In the genomic region with DNA sequence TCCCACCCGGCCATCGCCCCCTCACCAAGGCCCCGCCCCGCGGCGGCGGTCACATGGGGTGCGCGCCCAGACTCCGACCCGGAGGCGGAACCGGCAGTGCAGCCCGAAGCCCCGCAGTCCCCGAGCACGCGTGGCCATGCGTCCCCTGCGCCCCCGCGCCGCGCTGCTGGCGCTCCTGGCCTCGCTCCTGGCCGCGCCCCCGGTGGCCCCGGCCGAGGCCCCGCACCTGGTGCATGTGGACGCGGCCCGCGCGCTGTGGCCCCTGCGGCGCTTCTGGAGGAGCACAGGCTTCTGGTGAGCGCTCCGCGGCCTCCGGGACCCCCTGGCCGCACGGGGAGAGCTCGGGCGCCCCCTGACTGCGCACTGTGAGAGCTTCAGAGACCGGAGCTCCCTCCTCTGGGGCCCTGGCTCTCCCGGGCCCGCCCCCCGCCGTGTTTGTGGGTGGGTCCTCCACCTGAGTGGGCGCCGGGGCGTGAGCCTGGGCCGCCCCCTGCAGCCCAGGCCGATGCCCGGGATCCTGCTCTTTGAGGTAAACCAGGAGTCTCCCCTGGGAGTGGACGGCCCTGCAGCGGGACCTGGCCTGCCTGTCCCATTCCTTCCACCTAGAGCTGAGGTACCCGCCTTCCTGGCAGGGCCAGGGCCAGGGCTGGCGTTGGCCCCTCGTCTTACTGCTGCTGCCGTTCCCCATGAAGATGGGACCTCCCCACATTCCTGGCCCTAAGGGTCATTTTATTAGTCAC, we compare ENCODE assay signal across 8 cellular contexts. TPM values are rescaled to one million over a fixed set of nuclear protein-coding genes. Genes with fewer than 3 reads are reported as not detected.
DNase-seq lines count a peak whose midpoint lies in the region; ATAC-seq and TF ChIP-seq lines count a peak whose summit lies in the region.

A gene (plus strand): TSS at position 96 of the 740 bp plus-strand sequence. CDS start 41 bp downstream, at position 137.

- intact Hi-C loops in IMR-90 (cut with micrococcal nuclease) (no loop called here), heart left ventricle (cut with DNase I) (loop anchor here in 4 of 10 donors (5.0 to 10.0 kb wide), 4 partner anchors 55 to 245 kb away; a partner anchor contains a TSS), posterior cingulate gyrus (cut with DNase I) (loop anchor here (10.0 kb wide), 1 partner anchor 242 kb away; no protein-coding TSS in a partner anchor), upper lobe of right lung (cut with DNase I) (no loop called here)

- no peaks in the 10 kb centered on the region for H3K9me3 Mint-ChIP-seq in activated naive CD8-positive, alpha-beta T cell treated with anti-CD3 and anti-CD28 coated beads, Interleukin-2, amount 10 ng/mL, durations not matched to agents 7 days and 5 days

- ATAC-seq in GM21423 (IDR thresholded peaks at IDR 0.05; ENCODE audit: unreplicated experiment) (peak; percentile 68), IMR-90 (ENCODE audit: low read depth) (peak; percentile 88), heart left ventricle (peak; percentile 55 to 90 (median 86)), upper lobe of right lung (peak; percentile 91)
- ATAC-seq in activated naive CD8-positive, alpha-beta T cell treated with anti-CD3 and anti-CD28 coated beads, Interleukin-2, amount 10 ng/mL, durations not matched to agents 7 days and 5 days (ENCODE audit: low read depth) = peak; percentile 86

- peak within 1 kb of the TSS; percentile 91 for H3K18ac ChIP-seq in IMR-90 (ENCODE audit: low read depth, low read length)

- H3K36me3 ChIP-seq in IMR-90 (ENCODE audit: control insufficient read depth, insufficient read depth, low read length) (peaks cover 9% of the 10 kb centered on the region; the same call in 1 of the 2 replicates), heart left ventricle (peaks cover 0 to 19% (median 0%) of the 10 kb centered on the region in 9 donors), upper lobe of right lung (no peaks in the 10 kb centered on the region)

- peak within 1 kb of the TSS; percentile 94 for H3K9ac ChIP-seq in IMR-90 (ENCODE audit: low read depth, low read length)

- BruUV-seq in IMR-90 (replicated peaks; lab: Mats Ljungman, UMichigan) = no TSS peak

- peak within 1 kb of the TSS; percentile 81 for H3K27ac ChIP-seq in IMR-90 (ENCODE audit: insufficient read depth, low read length)
- peak within 1 kb of the TSS in 10 of 12 donors; percentile 33 to 76 (median 55) for H3K27ac ChIP-seq in heart left ventricle
- H3K27ac ChIP-seq in upper lobe of right lung = peak within 1 kb of the TSS; percentile 76

- peaks cover 5 to 34% of the 10 kb centered on the region in 2 experiments; a peak in 1 of 4 replicates for H3K79me1 ChIP-seq in IMR-90 (ENCODE audit: low read depth in 1 of 2, low read length in 2 of 2)

- peak within 1 kb of the TSS; percentile 91 for H4K5ac ChIP-seq in IMR-90 (ENCODE audit: low read depth, low read length)

- H3K14ac ChIP-seq in IMR-90 (replicated peaks; ENCODE audit: low read depth, low read length) = peak within 1 kb of the TSS; percentile 93

- H2AK5ac ChIP-seq in IMR-90 (ENCODE audit: low read depth, low read length) = peak within 1 kb of the TSS; percentile 48; the same call in 1 of the 2 replicates

- H3K4me2 ChIP-seq in IMR-90 (ENCODE audit: low read depth, low read length) = peak within 1 kb of the TSS; percentile 95

- H2BK20ac ChIP-seq in IMR-90 (ENCODE audit: low read depth, low read length) = no peak within 1 kb of the TSS

- H3K56ac ChIP-seq in IMR-90 (ENCODE audit: extremely low read depth, insufficient read depth, low read length) = peak within 1 kb of the TSS; percentile 42; the same call in 1 of the 2 replicates

- H2AFZ ChIP-seq in IMR-90 (replicated peaks; ENCODE audit: low read length, poor library complexity) = peak within 1 kb of the TSS; percentile 96

- peaks cover 12% of the 10 kb centered on the region for H3K4me1 Mint-ChIP-seq in activated naive CD8-positive, alpha-beta T cell treated with anti-CD3 and anti-CD28 coated beads, Interleukin-2, amount 10 ng/mL, durations not matched to agents 7 days and 5 days

- no peak within 1 kb of the TSS for H2BK120ac ChIP-seq in IMR-90 (ENCODE audit: low read depth, low read length)

- peak within 1 kb of the TSS; percentile 95 for H3K4me3 Mint-ChIP-seq in activated naive CD8-positive, alpha-beta T cell treated with anti-CD3 and anti-CD28 coated beads, Interleukin-2, amount 10 ng/mL, durations not matched to agents 7 days and 5 days

- H3K36me3 Mint-ChIP-seq in activated naive CD8-positive, alpha-beta T cell treated with anti-CD3 and anti-CD28 coated beads, Interleukin-2, amount 10 ng/mL, durations not matched to agents 7 days and 5 days = no peaks in the 10 kb centered on the region

- peak within 1 kb of the TSS; percentile 90 for H3K27ac Mint-ChIP-seq in activated naive CD8-positive, alpha-beta T cell treated with anti-CD3 and anti-CD28 coated beads, Interleukin-2, amount 10 ng/mL, durations not matched to agents 7 days and 5 days

- peak within 1 kb of the TSS; percentile 82 for H2BK5ac ChIP-seq in IMR-90 (ENCODE audit: low read depth, low read length, poor library complexity, severe bottlenecking)

- H3K23ac ChIP-seq in IMR-90 (ENCODE audit: low read depth, low read length) = peak within 1 kb of the TSS; percentile 94

- no peaks in the 10 kb centered on the region; the same call in 1 of the 2 replicates for H4K20me1 ChIP-seq in IMR-90 (ENCODE audit: insufficient read depth, low read length)

- no peaks in the 10 kb centered on the region; the same call in 1 of the 2 replicates for H3K9me1 ChIP-seq in IMR-90 (ENCODE audit: insufficient read depth, low read length)

- TF ChIP-seq POLR2A in IMR-90 (IDR thresholded peaks at IDR 0.05; ENCODE audit: low read depth, low read length) (0 out of 2 replicates have a peak, but pooled peaks have one; percentile 6), heart left ventricle (IDR thresholded peaks at IDR 0.05) (peak in 1 of 2 donors; percentile 34)

- peak; percentile 52 for TF ChIP-seq CTCF in IMR-90 (conservative IDR thresholded peaks at IDR 0.05; ENCODE audit: low read depth, low read length)
- TF ChIP-seq CTCF in heart left ventricle (IDR thresholded peaks at IDR 0.05) = peak; percentile 15 to 59 (median 43)
- TF ChIP-seq CTCF in upper lobe of right lung (IDR thresholded peaks at IDR 0.05) = peak; percentile 54

- dilution Hi-C loops in IMR-90 (cut with HindIII; ENCODE audit: low sequenced_read_pairs, unreplicated experiment) = no loop called here

- peak within 1 kb of the TSS; percentile 34 to 86 for H4K8ac ChIP-seq in IMR-90 (ENCODE audit: low read depth in 2 of 2, low read length in 2 of 2)

- DNase-seq in DMS53 (lab: John Stamatoyannopoulos, UW) (peak; percentile 87), IMR-90 (peak; percentile 53), T follicular helper cell (ENCODE audit: low read depth) (peak; percentile 79), heart left ventricle (peak; percentile 83 to 90 (median 85)), posterior cingulate gyrus (peak; percentile 80 to 98 (median 88)), upper lobe of right lung (peak; percentile 95)
- peak; percentile 90 for DNase-seq in activated naive CD8-positive, alpha-beta T cell treated with anti-CD3 and anti-CD28 coated beads, Interleukin-2, amount 10 ng/mL, durations not matched to agents 7 days and 5 days

- peak; percentile 46; the same call in 1 of the 2 replicates for TF ChIP-seq RAD21 in IMR-90 (IDR thresholded peaks at IDR 0.05; ENCODE audit: low read length)

- peak within 1 kb of the TSS; percentile 29 for H3K4ac ChIP-seq in IMR-90 (ENCODE audit: low read depth, low read length)

- 1% methylated on average over 34 of the region's 65 CpGs; no CpG with 5 or more reads in 1 of the 2 experiments for WGBS in IMR-90 (ENCODE audit: extremely low coverage in 2 of 2, insufficient read length in 1 of 2), 2 experiments
- 1 to 3% (median 2%) methylated on average over 4 to 65 of the region's 65 CpGs for WGBS in heart left ventricle, 4 donors

- peak within 1 kb of the TSS; percentile 72 for H4K91ac ChIP-seq in IMR-90 (ENCODE audit: insufficient read depth, low read depth, low read length)

- H2BK15ac ChIP-seq in IMR-90 (ENCODE audit: low read depth, low read length) = no peak within 1 kb of the TSS; the same call in 2 of the 3 replicates

- H3K4me3 ChIP-seq in IMR-90 (ENCODE audit: insufficient read depth, low read depth, low read length) (peak within 1 kb of the TSS; percentile 93), heart left ventricle (peak within 1 kb of the TSS; percentile 60 to 93 (median 73)), upper lobe of right lung (peak within 1 kb of the TSS; percentile 69)

- H3K4me1 ChIP-seq in IMR-90 (ENCODE audit: control insufficient read depth, insufficient read depth, low read length) (peaks cover 7% of the 10 kb centered on the region; the same call in 1 of the 2 replicates), heart left ventricle (peaks cover 0 to 34% (median 18%) of the 10 kb centered on the region in 12 donors), upper lobe of right lung (peaks cover 26% of the 10 kb centered on the region)

- peak within 1 kb of the TSS; percentile 69 for H2AK9ac ChIP-seq in IMR-90 (replicated peaks; ENCODE audit: low read depth, low read length, poor library complexity)

- H3K27me3 ChIP-seq in IMR-90 (ENCODE audit: control insufficient read depth, insufficient read depth, low read length) (no peaks in the 10 kb centered on the region), heart left ventricle (no peaks in the 10 kb centered on the region), upper lobe of right lung (no peaks in the 10 kb centered on the region)

- H3K9me3 ChIP-seq in IMR-90 (ENCODE audit: control insufficient read depth, insufficient read depth, low read length) = no peaks in the 10 kb centered on the region
- H3K9me3 ChIP-seq in heart left ventricle = no peaks in the 10 kb centered on the region
- H3K9me3 ChIP-seq in upper lobe of right lung = no peaks in the 10 kb centered on the region

- H3K27me3 Mint-ChIP-seq in activated naive CD8-positive, alpha-beta T cell treated with anti-CD3 and anti-CD28 coated beads, Interleukin-2, amount 10 ng/mL, durations not matched to agents 7 days and 5 days = no peaks in the 10 kb centered on the region

- POLR2A ChIA-PET in IMR-90 (lab: Charles Lee; ENCODE audit: unreplicated experiment) = interaction anchor here (0.5 to 0.6 kb wide), 2 partner anchors 17 to 142 kb away, joined by 3 read pairs; no protein-coding TSS in a partner anchor
- POLR2A ChIA-PET in activated naive CD8-positive, alpha-beta T cell treated with anti-CD3 and anti-CD28 coated beads, Interleukin-2, amount 10 ng/mL, durations not matched to agents 7 days and 5 days (lab: Charles Lee) = interaction anchor here (0.8 to 2.0 kb wide), 8 partner anchors 22 to 245 kb away, joined by 3 to 8 read pairs (median 5); a partner anchor contains a TSS

- CTCF ChIA-PET in IMR-90 (lab: Yijun Ruan, JAX) = interaction anchor here (0.5 kb wide), 1 partner anchor 57 kb away, joined by 4 read pairs; no protein-coding TSS in a partner anchor

- in situ Hi-C loops in IMR-90 (cut with MboI; ENCODE audit: low sequenced_read_pairs) = no loop called here

RNA-seq across cellular contexts. Expression of the gene that starts here (rescaled TPM):
- total RNA-seq in IMR-90 (2012; rRNA removed) (0.72 and 1.7 TPM in 2 replicates), heart left ventricle (10 to 100 TPM in 3 of 9 donors, 1 to 10 TPM in 6; 5.0 to 17.4 (median 6.9) TPM), upper lobe of right lung (49.2 TPM)
- polyA plus RNA-seq in IMR-90 (2012; rRNA removed) (12.5 and 16.7 TPM in 2 replicates), heart left ventricle (1 to 10 TPM; 3.2 to 6.8 TPM)
- polyA plus RNA-seq in IMR-90 (2012; cell fraction: cytosol; rRNA removed) = 6.3 and 14.8 TPM in 2 replicates
- polyA plus RNA-seq in IMR-90 (2012; cell fraction: nucleus; rRNA removed; ENCODE audit: low replicate concordance) = 119 and 328 TPM in 2 replicates
- total RNA-seq in activated naive CD8-positive, alpha-beta T cell treated with anti-CD3 and anti-CD28 coated beads, Interleukin-2, amount 10 ng/mL, durations not matched to agents 7 days and 5 days = 10 to 100 TPM; 37.5 to 38.7 TPM

Comparison
In these comparisons a context has a peak if more than half of its experiments do, and no peak if none do; other contexts are left out.
1. Peak in every context shown above with its lines: DNase-seq, ATAC-seq, H3K4me3 ChIP-seq and H3K27ac ChIP-seq.